In genomic region chr5:66717455-66718373, GRCh38 we compare ENCODE assay signal across 1 cellular context.
TF ChIP-seq lines count a peak whose summit lies in the region.

No MANE protein-coding gene starts in this region.

TF ChIP-seq in HEK293, 187 proteins besides CTCF, POLR2A, EP300 and RAD21 (continued from another document and continues in another):
- no peak for TF ChIP-seq PATZ1 (tag by site-specific recombination; IDR thresholded peaks at IDR 0.05)
- TF ChIP-seq PRDM10 (tag by site-specific recombination; IDR thresholded peaks at IDR 0.05), result peak; percentile 58
- TF ChIP-seq ZNF16 (tag by site-specific recombination; IDR thresholded peaks at IDR 0.05; ENCODE audit: low read depth), result no peak
- no peak for TF ChIP-seq ZNF18 (tag by site-specific recombination; IDR thresholded peaks at IDR 0.05)
- no peak for TF ChIP-seq ZNF670 (tag by site-specific recombination; IDR thresholded peaks at IDR 0.05; ENCODE audit: low read depth)
- no peak for TF ChIP-seq TSHZ1 (tag by site-specific recombination; IDR thresholded peaks at IDR 0.05; ENCODE audit: borderline replicate concordance)
- TF ChIP-seq ZNF654 (tag by site-specific recombination; IDR thresholded peaks at IDR 0.05; ENCODE audit: low read depth), result no peak
- TF ChIP-seq ZNF132 (tag by site-specific recombination; IDR thresholded peaks at IDR 0.05; ENCODE audit: borderline replicate concordance), result no peak
- no peak for TF ChIP-seq ZBTB1 (tag by site-specific recombination; IDR thresholded peaks at IDR 0.05)
- no peak for TF ChIP-seq ZNF664 (tag by site-specific recombination; IDR thresholded peaks at IDR 0.05)
- TF ChIP-seq YY1 (tag by site-specific recombination; IDR thresholded peaks at IDR 0.05), result no peak
- no peak for TF ChIP-seq ZNF660 (tag by site-specific recombination; IDR thresholded peaks at IDR 0.05)
- no peak for TF ChIP-seq BCL6B (tag by site-specific recombination; IDR thresholded peaks at IDR 0.05)
- TF ChIP-seq ZNF292 (tag by site-specific recombination; IDR thresholded peaks at IDR 0.05; ENCODE audit: borderline replicate concordance, low read depth), result no peak
- no peak for TF ChIP-seq ZNF169 (tag by site-specific recombination; IDR thresholded peaks at IDR 0.05)
- no peak for TF ChIP-seq SCRT1 (tag by site-specific recombination; IDR thresholded peaks at IDR 0.05; ENCODE audit: borderline replicate concordance)
- TF ChIP-seq ZFHX2 (tag by site-specific recombination; conservative IDR thresholded peaks at IDR 0.05), result no peak
- no peak for TF ChIP-seq ZNF626 (tag by site-specific recombination; IDR thresholded peaks at IDR 0.05)
- peak; percentile 98 for TF ChIP-seq ZNF362 (tag by site-specific recombination; IDR thresholded peaks at IDR 0.05)
- TF ChIP-seq ZNF302 (tag by site-specific recombination; IDR thresholded peaks at IDR 0.05; ENCODE audit: low read depth), result no peak
- TF ChIP-seq ZNF174 (tag by site-specific recombination; IDR thresholded peaks at IDR 0.05), result no peak
- no peak for TF ChIP-seq EGR2 (tag by site-specific recombination; IDR thresholded peaks at IDR 0.05; ENCODE audit: low read depth)
- no peak; the same call in 1 of the 2 replicates for TF ChIP-seq ZNF184 (tag by site-specific recombination; IDR thresholded peaks at IDR 0.05)
- TF ChIP-seq ZNF366 (tag by site-specific recombination; conservative IDR thresholded peaks at IDR 0.05), result 0 out of 2 replicates have a peak, but pooled peaks have one; percentile 14
- no peak for TF ChIP-seq ZNF211 (tag by site-specific recombination; IDR thresholded peaks at IDR 0.05; ENCODE audit: low read depth)
- no peak for TF ChIP-seq ZNF239 (tag by site-specific recombination; IDR thresholded peaks at IDR 0.05)
- TF ChIP-seq ZFP37 (tag by site-specific recombination; IDR thresholded peaks at IDR 0.05), result no peak
- TF ChIP-seq ZNF311 (tag by site-specific recombination; IDR thresholded peaks at IDR 0.05; ENCODE audit: borderline replicate concordance), result no peak
- TF ChIP-seq ZNF513 (tag by site-specific recombination; IDR thresholded peaks at IDR 0.05), result no peak
- no peak for TF ChIP-seq ZNF777 (tag by site-specific recombination; IDR thresholded peaks at IDR 0.05; ENCODE audit: borderline replicate concordance)
- TF ChIP-seq ZSCAN16 (tag by site-specific recombination; IDR thresholded peaks at IDR 0.05), result no peak
- no peak for TF ChIP-seq ZNF692 (tag by site-specific recombination; IDR thresholded peaks at IDR 0.05)
- no peak for TF ChIP-seq ZNF518A (tag by site-specific recombination; conservative IDR thresholded peaks at IDR 0.05; ENCODE audit: low read depth)
- TF ChIP-seq ZNF391 (tag by site-specific recombination; IDR thresholded peaks at IDR 0.05; ENCODE audit: borderline replicate concordance, low read depth), result no peak
- TF ChIP-seq HOXA7 (CRISPR knock-in tag; IDR thresholded peaks at IDR 0.05; ENCODE audit: borderline replicate concordance), result no peak
- TF ChIP-seq ZNF19 (tag by site-specific recombination; IDR thresholded peaks at IDR 0.05; ENCODE audit: low read depth), result no peak
- TF ChIP-seq GLIS2 (tag by site-specific recombination; IDR thresholded peaks at IDR 0.05), result no peak
- no peak for TF ChIP-seq ZNF121 (tag by site-specific recombination; IDR thresholded peaks at IDR 0.05)
